8 cellular contexts compared by ENCODE assay signal in genomic region chr16:87850009-87851006, GRCh38. TPM values are rescaled to one million over a fixed set of nuclear protein-coding genes. Genes with fewer than 3 reads are reported as not detected.
DNase-seq lines count a peak whose midpoint lies in the region; ATAC-seq and TF ChIP-seq lines count a peak whose summit lies in the region.

No MANE protein-coding gene starts in this region.

- ATAC-seq in HG03159 (IDR thresholded peaks at IDR 0.05; ENCODE audit: unreplicated experiment): peak; percentile 45
- ATAC-seq in SK-N-SH treated with all-trans-retinoic acid at 6 μM for 48 hours: peak; percentile 67
- no peak for ATAC-seq in GM18907 (IDR thresholded peaks at IDR 0.05; ENCODE audit: unreplicated experiment)

- H3K36me3 Mint-ChIP-seq in activated naive CD4-positive, alpha-beta T cell treated with anti-CD3 and anti-CD28 coated beads, Interleukin-2, amount 50 U/mL, for 24 hours: peaks cover 7% of the 10 kb centered on the region

- peaks cover 16% of the 10 kb centered on the region for H3K4me1 Mint-ChIP-seq in activated naive CD4-positive, alpha-beta T cell treated with anti-CD3 and anti-CD28 coated beads, Interleukin-2, amount 50 U/mL, for 24 hours

- H3K4me3 ChIP-seq in smooth muscle cell (no peak overlapping the region), lower leg skin (ENCODE audit: low read depth, poor library complexity, severe bottlenecking) (no peak overlapping the region)

- H3K4me2 ChIP-seq in smooth muscle cell: no peak overlapping the region

- H3K79me2 ChIP-seq in smooth muscle cell (ENCODE audit: low read depth): peaks cover 74% of the 10 kb centered on the region

- TF ChIP-seq POLR2A in lower leg skin (IDR thresholded peaks at IDR 0.05): no peak

- intact Hi-C loops in cardiac septum (cut with DNase I) (loop anchor here (5.0 kb wide), 2 partner anchors 57 to 68 kb away; no protein-coding TSS in a partner anchor), lower leg skin (cut with DNase I; ENCODE audit: low total_unique reads) (no loop called here)

- H3K9me3 Mint-ChIP-seq in activated naive CD4-positive, alpha-beta T cell treated with anti-CD3 and anti-CD28 coated beads, Interleukin-2, amount 50 U/mL, for 24 hours: no peaks in the 10 kb centered on the region

- H3F3A ChIP-seq in smooth muscle cell (ENCODE audit: low read depth): peaks cover 11% of the 10 kb centered on the region

- no peak overlapping the region for H3K4me3 Mint-ChIP-seq in activated naive CD4-positive, alpha-beta T cell treated with anti-CD3 and anti-CD28 coated beads, Interleukin-2, amount 50 U/mL, for 24 hours

- no peaks in the 10 kb centered on the region for H3K27me3 Mint-ChIP-seq in activated naive CD4-positive, alpha-beta T cell treated with anti-CD3 and anti-CD28 coated beads, Interleukin-2, amount 50 U/mL, for 24 hours

- peak overlapping the region; percentile 55 for H3K27ac Mint-ChIP-seq in activated naive CD4-positive, alpha-beta T cell treated with anti-CD3 and anti-CD28 coated beads, Interleukin-2, amount 50 U/mL, for 24 hours

- DNase-seq in cardiac septum (ENCODE audit: low spot score) (peak; percentile 87), smooth muscle cell (lab: John Stamatoyannopoulos, UW; ENCODE audit: unreplicated experiment) (peak; percentile 10), lower leg skin (ENCODE audit: low spot score in 2 of 2) (no peak)

- WGBS in smooth muscle cell (ENCODE audit: low lambda C conversion rate): 68% methylated on average over 25 of the region's 25 CpGs
- WGBS in lower leg skin, 2 donors: 59 to 62% methylated on average over 12 to 21 of the region's 25 CpGs

- H2AFZ ChIP-seq in smooth muscle cell (ENCODE audit: low read depth): no peak overlapping the region

- TF ChIP-seq CTCF in C4-2B (conservative IDR thresholded peaks at IDR 0.05): peak; percentile 97
- TF ChIP-seq CTCF in smooth muscle cell (IDR thresholded peaks at IDR 0.05; ENCODE audit: borderline replicate concordance, insufficient read depth, poor library complexity, severe bottlenecking): peak; percentile 100
- peak in 1 of 3 donors; percentile 92 for TF ChIP-seq CTCF in lower leg skin (IDR thresholded peaks at IDR 0.05)

- H4K20me1 ChIP-seq in smooth muscle cell (ENCODE audit: low read depth): peaks cover 64% of the 10 kb centered on the region

- H3K27ac ChIP-seq in C4-2B (peak overlapping the region; percentile 31; the same call in 1 of the 2 replicates), smooth muscle cell (ENCODE audit: low read depth) (peak overlapping the region; percentile 98)

- peaks cover 21% of the 10 kb centered on the region for H3K4me1 ChIP-seq in smooth muscle cell (ENCODE audit: low read depth)

- H3K9me3 ChIP-seq in smooth muscle cell (replicated peaks; ENCODE audit: low read depth): no peaks in the 10 kb centered on the region

- H3K36me3 ChIP-seq in smooth muscle cell (ENCODE audit: low read depth): no peaks in the 10 kb centered on the region

- peak overlapping the region; percentile 67 for H3K9ac ChIP-seq in smooth muscle cell (ENCODE audit: low read depth)

- no peaks in the 10 kb centered on the region for H3K27me3 ChIP-seq in smooth muscle cell (ENCODE audit: low read depth)

TF ChIP-seq in SK-N-SH treated with all-trans-retinoic acid at 6 μM for 48 hours, 23 proteins besides CTCF, POLR2A, EP300 and RAD21:
- TF ChIP-seq TOX (CRISPR knock-in tag; IDR thresholded peaks at IDR 0.05; ENCODE audit: borderline replicate concordance) (no peak), ARNTL (CRISPR knock-in tag; IDR thresholded peaks at IDR 0.05; ENCODE audit: borderline replicate concordance, low read depth) (no peak), ESRRG (CRISPR knock-in tag; IDR thresholded peaks at IDR 0.05) (no peak), RARB (CRISPR knock-in tag; IDR thresholded peaks at IDR 0.05) (no peak), ZNF8 (CRISPR knock-in tag; IDR thresholded peaks at IDR 0.05) (no peak), GLIS3 (CRISPR knock-in tag; IDR thresholded peaks at IDR 0.05) (no peak), CSDC2 (CRISPR knock-in tag; IDR thresholded peaks at IDR 0.05) (no peak), PPARA (CRISPR knock-in tag; IDR thresholded peaks at IDR 0.05; ENCODE audit: borderline replicate concordance) (no peak)

RNA-seq across cellular contexts. Expression of gene SLC7A5, which starts 19.0 kb away (rescaled TPM):
- 8.2 TPM for total RNA-seq in cardiac septum
- 40.5 and 51.3 TPM in 2 replicates for total RNA-seq in smooth muscle cell
- 58.8 and 153 TPM in 2 replicates for polyA plus RNA-seq in smooth muscle cell
- total RNA-seq in lower leg skin: 10 to 100 TPM in 3 of 4 donors, 1 to 10 TPM in 1; 8.0 to 39.0 (median 19.4) TPM

Comparison
In these comparisons a context has a peak if more than half of its experiments do, and no peak if none do; other contexts are left out.
1. DNase-seq: peak in cardiac septum (single experiment) and smooth muscle cell (single experiment); none in lower leg skin (0 of 2).